24 cellular contexts compared by ENCODE assay signal in the genomic region with DNA sequence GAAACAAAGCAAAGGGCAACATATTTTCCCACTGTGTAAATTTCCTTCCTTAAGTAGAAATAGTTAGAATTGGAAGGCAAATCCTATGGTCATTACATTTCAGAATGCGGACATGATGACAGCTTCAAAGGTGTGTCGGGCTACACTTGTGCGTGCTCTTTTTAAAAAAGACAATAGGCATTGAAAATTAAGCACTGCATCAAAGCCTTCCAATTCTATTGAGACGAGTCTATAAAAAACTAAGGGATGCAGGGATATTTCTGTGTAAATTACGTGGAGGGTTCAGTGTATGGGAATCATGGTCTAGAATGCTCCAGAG.
"Had no signal": no experiment of that assay in that cellular context is flagged by ENCODE, and none has a peak within 500 bp of the region (broad histone marks: within the 10 kb centered on the region; RNA-seq: fewer than 3 reads in every experiment).

No MANE protein-coding gene starts in this region.

- H3K27ac Mint-ChIP-seq: natural killer cell; stimulated activated memory B cell treated with anti-CD40 and anti-IgM and Interleukin-4, amounts not matched to agents 10 μg/mL and 1 μg/mL and 100 μg/mL, for 72 hours; stimulated activated naive CD8-positive, alpha-beta T cell treated with anti-CD3 and anti-CD28 coated beads, Interleukin-15, Interleukin-2, amounts not matched to agents 100 ng/mL and 50 ng/mL, for 24 hours had no signal

- H3K27me3 ChIP-seq: esophagus muscularis mucosa, gastroesophageal sphincter, hepatocyte, right lobe of liver, spleen had no signal

- H3K36me3 Mint-ChIP-seq: natural killer cell; stimulated activated memory B cell treated with anti-CD40 and anti-IgM and Interleukin-4, amounts not matched to agents 10 μg/mL and 1 μg/mL and 100 μg/mL, for 72 hours had no signal

- H3K27me3 Mint-ChIP-seq: central memory CD8-positive, alpha-beta T cell; stimulated activated memory B cell treated with anti-CD40 and anti-IgM and Interleukin-4, amounts not matched to agents 10 μg/mL and 1 μg/mL and 100 μg/mL, for 72 hours; stimulated activated naive CD8-positive, alpha-beta T cell treated with anti-CD3 and anti-CD28 coated beads, Interleukin-15, Interleukin-2, amounts not matched to agents 100 ng/mL and 50 ng/mL, for 24 hours had no signal

- H3K4me2 ChIP-seq: hepatocyte had no signal

- H3K9ac ChIP-seq: parathyroid adenoma had no signal

- H3K4me3 ChIP-seq: esophagus muscularis mucosa, gastroesophageal sphincter, hepatocyte, mucosa of descending colon, prostate gland, right lobe of liver, spleen had no signal

- ATAC-seq: mucosa of descending colon; natural killer cell; stimulated activated memory B cell treated with anti-CD40 and anti-IgM and Interleukin-4, amounts not matched to agents 10 μg/mL and 1 μg/mL and 100 μg/mL, for 72 hours had no signal

- H3K9me3 Mint-ChIP-seq: central memory CD8-positive, alpha-beta T cell; stimulated activated memory B cell treated with anti-CD40 and anti-IgM and Interleukin-4, amounts not matched to agents 10 μg/mL and 1 μg/mL and 100 μg/mL, for 72 hours had no signal

- H3K36me3 ChIP-seq: esophagus muscularis mucosa, gastroesophageal sphincter, prostate gland, right lobe of liver, spleen had no signal

- H3K4me1 ChIP-seq: gastroesophageal sphincter, parathyroid adenoma, prostate gland had no signal

- H3K27ac ChIP-seq: epithelial cell of prostate, hepatocyte, parathyroid adenoma, prostate gland, right lobe of liver, spleen had no signal

- H3K4me1 Mint-ChIP-seq: central memory CD8-positive, alpha-beta T cell; natural killer cell; stimulated activated memory B cell treated with anti-CD40 and anti-IgM and Interleukin-4, amounts not matched to agents 10 μg/mL and 1 μg/mL and 100 μg/mL, for 72 hours had no signal

- H3K4me3 Mint-ChIP-seq: central memory CD8-positive, alpha-beta T cell; natural killer cell; stimulated activated memory B cell treated with anti-CD40 and anti-IgM and Interleukin-4, amounts not matched to agents 10 μg/mL and 1 μg/mL and 100 μg/mL, for 72 hours; stimulated activated naive CD8-positive, alpha-beta T cell treated with anti-CD3 and anti-CD28 coated beads, Interleukin-15, Interleukin-2, amounts not matched to agents 100 ng/mL and 50 ng/mL, for 24 hours had no signal

- DNase-seq: cortex of kidney; effector memory CD4-positive, alpha-beta T cell; glutamatergic neuron; kidney; mammary epithelial cell; mucosa of descending colon; natural killer cell; occipital lobe; right lobe of liver; spleen; stimulated activated CD4-positive, alpha-beta T cell treated with anti-CD3 and anti-CD28 coated beads, Interleukin-15, amount 100 ng/mL, for 24 hours; stimulated activated CD4-positive, alpha-beta T cell treated with anti-CD3 and anti-CD28 coated beads, Interleukin-1b, Interleukin-23, amount 100 ng/mL, for 48 hours; stimulated activated CD4-positive, alpha-beta T cell treated with anti-CD3 and anti-CD28 coated beads, Interleukin-4, amount 100 ng/mL, for 24 hours; substantia nigra; trophoblast cell had no signal

- H2AFZ ChIP-seq: hepatocyte, parathyroid adenoma had no signal

- H3K9me3 ChIP-seq: esophagus muscularis mucosa, gastroesophageal sphincter, mucosa of descending colon, prostate gland, right lobe of liver had no signal

- H3K79me2 ChIP-seq: hepatocyte, parathyroid adenoma had no signal
